In the genomic region with DNA sequence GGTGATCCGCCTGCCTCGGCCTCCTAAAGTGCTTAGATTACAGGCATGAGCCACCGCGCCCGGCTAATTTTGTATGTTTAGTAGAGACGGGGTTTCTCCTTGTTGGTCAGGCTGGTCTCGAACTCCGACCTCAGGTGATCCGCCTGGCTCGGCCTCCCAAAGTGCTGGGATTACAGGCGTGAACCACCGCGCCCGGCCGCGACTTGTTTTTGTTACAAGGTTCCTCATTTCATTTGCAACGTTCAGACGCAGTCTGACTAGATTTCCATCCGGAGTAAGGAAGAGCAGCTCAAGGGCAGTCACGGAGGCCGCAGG, we compare ENCODE assay signal across 8 cellular contexts. TPM values are rescaled to one million over a fixed set of nuclear protein-coding genes. Genes with fewer than 3 reads are reported as not detected.
DNase-seq lines count a peak whose midpoint lies in the region; ATAC-seq and TF ChIP-seq lines count a peak whose summit lies in the region.
"Not testable (repeated sequence)": the region's sequence is repeated elsewhere in the genome, so short reads cannot be mapped to it uniquely, and the experiment has no call there.

No MANE protein-coding gene starts in this region.

- CTCF ChIA-PET in naive thymus-derived CD4-positive, alpha-beta T cell (lab: Charles Lee), result interaction anchor here (1.3 kb wide), 2 partner anchors 10 to 397 kb away, joined by 4 to 7 read pairs; no protein-coding TSS in a partner anchor

- H3K4me2 ChIP-seq in hepatocyte, result peak overlapping the region; percentile 90

- POLR2A ChIA-PET in naive thymus-derived CD4-positive, alpha-beta T cell (lab: Charles Lee), result interaction anchor here (0.6 to 4.4 kb wide), 13 partner anchors 8 to 530 kb away, joined by 3 to 77 read pairs (median 4); a partner anchor contains a TSS

- not testable (repeated sequence) for H3K9me2 ChIP-seq in hepatocyte (replicated peaks; ENCODE audit: insufficient read depth)

- peaks cover 17% of the 10 kb centered on the region for H3K4me1 Mint-ChIP-seq in activated T-helper 17 cell treated with anti-CD3 and anti-CD28 coated beads, Interleukin-2, amount 50 U/mL, for 72 hours
- peaks cover 15 to 41% (median 35%) of the 10 kb centered on the region in 7 donors for H3K4me1 Mint-ChIP-seq in naive thymus-derived CD4-positive, alpha-beta T cell
- H3K4me1 Mint-ChIP-seq in stimulated activated memory B cell treated with anti-CD40 and anti-IgM and Interleukin-4, amounts not matched to agents 10 μg/mL and 1 μg/mL and 100 μg/mL, for 72 hours, result peaks cover 18% of the 10 kb centered on the region

- peaks cover 48% of the 10 kb centered on the region for H3K79me2 ChIP-seq in hepatocyte

- peak overlapping the region; percentile 96 for H3K4me3 Mint-ChIP-seq in activated T-helper 17 cell treated with anti-CD3 and anti-CD28 coated beads, Interleukin-2, amount 50 U/mL, for 72 hours
- peak overlapping the region; percentile 88 to 98 (median 96) for H3K4me3 Mint-ChIP-seq in naive thymus-derived CD4-positive, alpha-beta T cell
- peak overlapping the region; percentile 92 for H3K4me3 Mint-ChIP-seq in stimulated activated memory B cell treated with anti-CD40 and anti-IgM and Interleukin-4, amounts not matched to agents 10 μg/mL and 1 μg/mL and 100 μg/mL, for 72 hours

- H3K27me3 Mint-ChIP-seq in activated T-helper 17 cell treated with anti-CD3 and anti-CD28 coated beads, Interleukin-2, amount 50 U/mL, for 72 hours; naive thymus-derived CD4-positive, alpha-beta T cell; stimulated activated memory B cell treated with anti-CD40 and anti-IgM and Interleukin-4, amounts not matched to agents 10 μg/mL and 1 μg/mL and 100 μg/mL, for 72 hours: not testable (repeated sequence)

- H3K4me1 ChIP-seq in Peyer's patch (peaks cover 0 to 35% (median 0%) of the 10 kb centered on the region in 4 donors), hepatocyte (ENCODE audit: insufficient read depth) (peaks cover 14% of the 10 kb centered on the region)
- H3K4me1 ChIP-seq in naive thymus-derived CD4-positive, alpha-beta T cell (ENCODE audit: control insufficient read depth in 2 of 2, insufficient read depth in 2 of 2, low read length in 2 of 2), result peaks cover 14 to 18% of the 10 kb centered on the region in 2 donors

- ATAC-seq in activated T-helper 17 cell treated with anti-CD3 and anti-CD28 coated beads, Interleukin-2, amount 50 U/mL, for 72 hours (replicated peaks); naive thymus-derived CD4-positive, alpha-beta T cell; stimulated activated memory B cell treated with anti-CD40 and anti-IgM and Interleukin-4, amounts not matched to agents 10 μg/mL and 1 μg/mL and 100 μg/mL, for 72 hours: not testable (repeated sequence)

- peak overlapping the region; percentile 78 for H3K4me3 ChIP-seq in AG09309 (ENCODE audit: control insufficient read depth, low read depth, low read length)
- peak overlapping the region; percentile 63 for H3K4me3 ChIP-seq in HFF-Myc (replicated peaks; ENCODE audit: low read depth, low read length)
- H3K4me3 ChIP-seq in Peyer's patch, result peak overlapping the region; percentile 68 to 98 (median 82)
- H3K4me3 ChIP-seq in dorsolateral prefrontal cortex, result peak overlapping the region; percentile 56 to 99 (median 87)
- peak overlapping the region; percentile 87 for H3K4me3 ChIP-seq in hepatocyte
- peak overlapping the region; percentile 84 for H3K4me3 ChIP-seq in naive thymus-derived CD4-positive, alpha-beta T cell (ENCODE audit: low read length)

- H4K20me1 ChIP-seq in hepatocyte (ENCODE audit: insufficient read depth, poor library complexity, severe bottlenecking), result not testable (repeated sequence)

- not testable (repeated sequence) for H3K9me3 Mint-ChIP-seq in activated T-helper 17 cell treated with anti-CD3 and anti-CD28 coated beads, Interleukin-2, amount 50 U/mL, for 72 hours; stimulated activated memory B cell treated with anti-CD40 and anti-IgM and Interleukin-4, amounts not matched to agents 10 μg/mL and 1 μg/mL and 100 μg/mL, for 72 hours
- H3K9me3 Mint-ChIP-seq in naive thymus-derived CD4-positive, alpha-beta T cell, result peaks cover 0 to 16% (median 2%) of the 10 kb centered on the region in 11 donors

- DNase-seq in AG09309 (ENCODE audit: low read depth); HFF-Myc (ENCODE audit: extremely low read depth, low read depth); hepatocyte (ENCODE audit: low spot score); naive thymus-derived CD4-positive, alpha-beta T cell: not testable (repeated sequence)
- DNase-seq in Peyer's patch (peak in 2 of 3 donors; percentile 39 to 65), dorsolateral prefrontal cortex (peak in 1 of 10 donors; percentile 20)

- peaks cover 0 to 21% (median 0%) of the 10 kb centered on the region in 3 donors for H3K36me3 ChIP-seq in Peyer's patch
- not testable (repeated sequence) for H3K36me3 ChIP-seq in hepatocyte (replicated peaks; ENCODE audit: insufficient read depth, low read depth)
- peaks cover 0 to 17% (median 4%) of the 10 kb centered on the region in 3 experiments for H3K36me3 ChIP-seq in naive thymus-derived CD4-positive, alpha-beta T cell (ENCODE audit: control insufficient read depth in 2 of 3, insufficient read depth in 3 of 3, low read length in 3 of 3)

- H3K27ac ChIP-seq in Peyer's patch, result peak overlapping the region; percentile 90 to 99 (median 96)
- H3K27ac ChIP-seq in dorsolateral prefrontal cortex, result peak overlapping the region; percentile 90 to 99 (median 98)
- peak overlapping the region; percentile 99 for H3K27ac ChIP-seq in hepatocyte
- H3K27ac ChIP-seq in naive thymus-derived CD4-positive, alpha-beta T cell (ENCODE audit: low read depth, low read length), result peak overlapping the region; percentile 97

- H3K36me3 Mint-ChIP-seq in activated T-helper 17 cell treated with anti-CD3 and anti-CD28 coated beads, Interleukin-2, amount 50 U/mL, for 72 hours (ENCODE audit: low read depth), result peaks cover 41% of the 10 kb centered on the region
- peaks cover 0 to 15% (median 5%) of the 10 kb centered on the region in 5 donors for H3K36me3 Mint-ChIP-seq in naive thymus-derived CD4-positive, alpha-beta T cell
- not testable (repeated sequence) for H3K36me3 Mint-ChIP-seq in stimulated activated memory B cell treated with anti-CD40 and anti-IgM and Interleukin-4, amounts not matched to agents 10 μg/mL and 1 μg/mL and 100 μg/mL, for 72 hours

- peak overlapping the region; percentile 86 for H2AFZ ChIP-seq in hepatocyte

- peak overlapping the region; percentile 98 for H3K27ac Mint-ChIP-seq in activated T-helper 17 cell treated with anti-CD3 and anti-CD28 coated beads, Interleukin-2, amount 50 U/mL, for 72 hours
- H3K27ac Mint-ChIP-seq in naive thymus-derived CD4-positive, alpha-beta T cell, result peak overlapping the region; percentile 90 to 99 (median 98)
- peak overlapping the region; percentile 100 for H3K27ac Mint-ChIP-seq in stimulated activated memory B cell treated with anti-CD40 and anti-IgM and Interleukin-4, amounts not matched to agents 10 μg/mL and 1 μg/mL and 100 μg/mL, for 72 hours

- not testable (repeated sequence) for TF ChIP-seq CTCF in AG09309 (IDR thresholded peaks at IDR 0.05; ENCODE audit: control insufficient read depth, insufficient read depth, low read depth, low read length, missing control alignments); HFF-Myc (IDR thresholded peaks at IDR 0.05; ENCODE audit: low read depth, low read length, missing control alignments); Peyer's patch (IDR thresholded peaks at IDR 0.05); dorsolateral prefrontal cortex (IDR thresholded peaks at IDR 0.05 in 54 of 56, conservative IDR thresholded peaks at IDR 0.05 in 2 of 56; ENCODE audit: low read depth in 1 of 56, partially characterized antibody in 56 of 56); hepatocyte (IDR thresholded peaks at IDR 0.05; ENCODE audit: poor library complexity)

- intact Hi-C loops in dorsolateral prefrontal cortex (cut with DNase I), result loop anchor here in 1 of 2 donors (1.0 kb wide), 1 partner anchor 10 kb away; no protein-coding TSS in a partner anchor
- intact Hi-C loops in naive thymus-derived CD4-positive, alpha-beta T cell (cut with micrococcal nuclease), result loop anchor here (1.0 to 5.0 kb wide), 12 partner anchors 10 to 528 kb away; a partner anchor contains a TSS

- not testable (repeated sequence) for TF ChIP-seq POLR2A in Peyer's patch (IDR thresholded peaks at IDR 0.05)

- 62% methylated on average over 21 of the region's 21 CpGs for WGBS in hepatocyte (ENCODE audit: low lambda C conversion rate, missing lambda C conversion rate)

- not testable (repeated sequence) for H3K9me3 ChIP-seq in Peyer's patch; hepatocyte (ENCODE audit: low read depth); naive thymus-derived CD4-positive, alpha-beta T cell (ENCODE audit: control insufficient read depth in 2 of 3, low read length in 3 of 3)

- not testable (repeated sequence) for H3K27me3 ChIP-seq in Peyer's patch; dorsolateral prefrontal cortex; hepatocyte; naive thymus-derived CD4-positive, alpha-beta T cell (ENCODE audit: control insufficient read depth in 2 of 2, insufficient read depth in 2 of 2, low read length in 2 of 2)

RNA-seq across cellular contexts. Expression of a gene that starts 0.5 kb away (rescaled TPM):
- total RNA-seq in Peyer's patch (10 to 100 TPM; 11.3 to 17.3 (median 13.7) TPM), dorsolateral prefrontal cortex (10 to 100 TPM; 38.9 to 69.5 (median 53.9) TPM), hepatocyte (33.4 and 35.0 TPM in 2 replicates)
- 10 to 100 TPM; 26.8 to 51.9 TPM for total RNA-seq in activated T-helper 17 cell treated with anti-CD3 and anti-CD28 coated beads, Interleukin-2, amount 50 U/mL, for 72 hours
- 18.3 and 25.0 TPM in 2 replicates for polyA plus RNA-seq in hepatocyte
- total RNA-seq in naive thymus-derived CD4-positive, alpha-beta T cell, result 10 to 100 TPM; 33.2 to 65.6 (median 41.2) TPM
- 10 to 100 TPM; 28.3 to 28.6 TPM for polyA plus RNA-seq in naive thymus-derived CD4-positive, alpha-beta T cell

RNA-seq across cellular contexts. Expression of a gene that starts 14.3 kb away (rescaled TPM):
- total RNA-seq in Peyer's patch (10 to 100 TPM; 21.2 to 39.6 (median 22.8) TPM), dorsolateral prefrontal cortex (10 to 100 TPM; 41.9 to 89.0 (median 66.0) TPM), hepatocyte (63.3 and 78.7 TPM in 2 replicates)
- 10 to 100 TPM; 18.3 to 27.4 TPM for total RNA-seq in activated T-helper 17 cell treated with anti-CD3 and anti-CD28 coated beads, Interleukin-2, amount 50 U/mL, for 72 hours
- 15.7 and 22.1 TPM in 2 replicates for polyA plus RNA-seq in hepatocyte
- total RNA-seq in naive thymus-derived CD4-positive, alpha-beta T cell, result 10 to 100 TPM; 11.0 to 23.6 (median 17.6) TPM
- polyA plus RNA-seq in naive thymus-derived CD4-positive, alpha-beta T cell, result 1 to 10 TPM in 1 of 2 donors, under 1 TPM in 1; 0.77 to 1.7 TPM

RNA-seq across cellular contexts. Expression of a gene that starts 23.9 kb away (rescaled TPM):
- total RNA-seq in Peyer's patch (100 to 1,000 TPM in 2 of 4 donors, 10 to 100 TPM in 2; 57.8 to 138 (median 98.0) TPM), dorsolateral prefrontal cortex (10 to 100 TPM; 19.9 to 67.6 (median 43.1) TPM), hepatocyte (2.5 and 3.0 TPM in 2 replicates)
- 10 to 100 TPM in 1 of 2 donors, 1 to 10 TPM in 1; 3.9 to 33.3 TPM for total RNA-seq in activated T-helper 17 cell treated with anti-CD3 and anti-CD28 coated beads, Interleukin-2, amount 50 U/mL, for 72 hours
- polyA plus RNA-seq in hepatocyte, result 1.6 and 1.8 TPM in 2 replicates
- 10 to 100 TPM in 2 of 5 experiments, 1 to 10 TPM in 3; 4.4 to 12.3 (median 6.7) TPM for total RNA-seq in naive thymus-derived CD4-positive, alpha-beta T cell
- polyA plus RNA-seq in naive thymus-derived CD4-positive, alpha-beta T cell, result 10 to 100 TPM in 1 of 2 donors, 1 to 10 TPM in 1; 7.1 to 10.3 TPM

RNA-seq across cellular contexts. Expression of a gene that starts 48.2 kb away (rescaled TPM):
- total RNA-seq in Peyer's patch, result 10 to 100 TPM in 1 of 4 donors, 1 to 10 TPM in 3; 2.9 to 16.5 (median 7.7) TPM
- total RNA-seq in activated T-helper 17 cell treated with anti-CD3 and anti-CD28 coated beads, Interleukin-2, amount 50 U/mL, for 72 hours, result 10 to 100 TPM in 1 of 2 donors, 1 to 10 TPM in 1; 7.9 to 11.1 TPM
- 100 to 1,000 TPM in 100 of 120 experiments, 10 to 100 TPM in 20; 66.3 to 166 (median 128) TPM for total RNA-seq in dorsolateral prefrontal cortex
- 8.4 and 9.7 TPM in 2 replicates for total RNA-seq in hepatocyte
- 6.0 and 6.7 TPM in 2 replicates for polyA plus RNA-seq in hepatocyte
- total RNA-seq in naive thymus-derived CD4-positive, alpha-beta T cell, result 10 to 100 TPM in 4 of 5 experiments, 1 to 10 TPM in 1; 9.8 to 15.4 (median 14.4) TPM
- polyA plus RNA-seq in naive thymus-derived CD4-positive, alpha-beta T cell, result 1 to 10 TPM; 3.9 to 6.4 TPM
